Comparison of ENCODE assay signal across 8 cellular contexts in the genomic region with DNA sequence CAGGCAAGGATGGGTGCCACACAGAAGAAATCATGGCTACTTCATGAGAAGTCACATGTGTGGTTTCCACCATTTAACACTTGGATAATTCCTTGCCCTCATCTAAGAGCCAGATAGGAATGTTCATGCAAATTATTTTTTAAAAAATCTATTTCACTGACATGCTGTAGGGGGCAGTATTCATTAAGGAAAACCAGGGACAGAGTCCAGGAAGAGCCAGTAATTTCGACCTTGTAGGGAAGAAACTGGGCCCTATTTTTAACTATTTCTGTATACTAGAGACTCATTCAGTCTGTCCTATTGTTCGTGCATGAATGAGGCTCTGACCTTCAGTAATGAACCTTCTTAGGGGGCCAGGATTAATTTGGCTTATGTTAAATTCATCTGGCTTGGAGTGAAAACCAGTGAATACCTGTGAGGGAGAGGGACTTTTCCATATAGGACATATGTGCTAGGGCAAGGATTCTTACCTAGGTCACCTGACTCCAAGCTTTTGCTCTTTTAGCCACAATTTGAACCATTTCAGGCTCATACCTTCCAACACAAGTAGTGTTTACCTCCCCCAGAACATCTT.
A peak's percentile ranks its signal among the peaks of the same experiment; 100 is the strongest.
DNase-seq lines count a peak whose midpoint lies in the region; ATAC-seq and TF ChIP-seq lines count a peak whose summit lies in the region.

No MANE protein-coding gene starts in this region.

- no peak overlapping the region for H3K27ac ChIP-seq in 22Rv1

- no peaks in the 10 kb centered on the region for H3K9me3 Mint-ChIP-seq in neural crest cell

- no peak for ATAC-seq in GM21381 (IDR thresholded peaks at IDR 0.05; ENCODE audit: unreplicated experiment)

- H3K27ac Mint-ChIP-seq in neural crest cell (ENCODE audit: unreplicated experiment), result no peak overlapping the region

- peaks cover 20% of the 10 kb centered on the region for H3K4me1 Mint-ChIP-seq in neural crest cell

- no peaks in the 10 kb centered on the region for H3K36me3 Mint-ChIP-seq in neural crest cell (ENCODE audit: low read depth)

- DNase-seq in GM20000 (ENCODE audit: low spot score) (peak; percentile 21), NCI-H774 (lab: John Stamatoyannopoulos, UW) (peak; percentile 18), epidermal melanocyte (ENCODE audit: insufficient read length, low spot score) (peak; percentile 77), neural crest cell (ENCODE audit: low read depth, low spot score) (no peak), NK-92 (lab: John Stamatoyannopoulos, UW; ENCODE audit: unreplicated experiment) (no peak)
- DNase-seq in stimulated activated CD4-positive, alpha-beta T cell treated with anti-CD3 and anti-CD28 coated beads, Interleukin-2, amount 100 ng/mL, for 24 hours, result no peak

- no peak overlapping the region for H3K4me3 Mint-ChIP-seq in neural crest cell

- H3K27me3 Mint-ChIP-seq in neural crest cell (ENCODE audit: low read depth), result no peaks in the 10 kb centered on the region

- TF ChIP-seq CTCF in 22Rv1 (IDR thresholded peaks at IDR 0.05) (peak; percentile 79), GM20000 (IDR thresholded peaks at IDR 0.05; ENCODE audit: extremely low read depth, missing control alignments) (peak; percentile 19), neural crest cell (conservative IDR thresholded peaks at IDR 0.05) (peak; percentile 83)

Comparison
In these comparisons a context has a peak if more than half of its experiments do, and no peak if none do; other contexts are left out.
1. CTCF ChIP-seq: peak in every context shown above with its lines; median percentile 83 in neural crest cell; 79 in 22Rv1; 19 in GM20000.
2. DNase-seq: peak in GM20000 (single experiment), NCI-H774 (single experiment) and epidermal melanocyte (single experiment); none in neural crest cell (single experiment), NK-92 (single experiment) and stimulated activated CD4-positive, alpha-beta T cell treated with anti-CD3 and anti-CD28 coated beads, Interleukin-2, amount 100 ng/mL, for 24 hours (0 of 2).